In genomic region chr12:65899289-65899688, GRCh38 we compare ENCODE assay signal across 24 cellular contexts.
DNase-seq lines count a peak whose midpoint lies in the region; ATAC-seq and TF ChIP-seq lines count a peak whose summit lies in the region.
"Had no signal": no experiment of that assay in that cellular context is flagged by ENCODE, and none has a peak within 500 bp of the region (broad histone marks: within the 10 kb centered on the region; RNA-seq: fewer than 3 reads in every experiment).

No MANE protein-coding gene starts in this region.

- CTCF ChIA-PET in HEK293 (lab: Yijun Ruan, JAX): interaction anchor here (0.7 kb wide), 1 partner anchor 355 kb away, joined by 3 read pairs; no protein-coding TSS in a partner anchor

- peak overlapping the region; percentile 92 for H3K27ac Mint-ChIP-seq in progenitor cell of endocrine pancreas
- H3K27ac Mint-ChIP-seq: activated B cell treated with CpG ODN at 0.5 μM for 24 hours; activated naive CD8-positive, alpha-beta T cell; naive B cell had no signal

- peaks cover 77% of the 10 kb centered on the region for H3K4me1 Mint-ChIP-seq in progenitor cell of endocrine pancreas (ENCODE audit: low read depth)
- H3K4me1 Mint-ChIP-seq: activated B cell treated with CpG ODN at 0.5 μM for 24 hours; central memory CD8-positive, alpha-beta T cell had no signal

- no peak overlapping the region for H3K4me3 ChIP-seq in HEK293 (ENCODE audit: low read depth, low read length)
- H3K4me3 ChIP-seq in iPS-15b (ENCODE audit: low read depth, low read length): no peak overlapping the region
- H3K4me3 ChIP-seq: spleen, vagina had no signal

- no peaks in the 10 kb centered on the region for H3K27me3 Mint-ChIP-seq in progenitor cell of endocrine pancreas

- peak overlapping the region; percentile 16 for H3K9ac ChIP-seq in iPS-15b (ENCODE audit: low read depth, low read length)

- H3K4me1 ChIP-seq in HEK293 (ENCODE audit: control insufficient read depth, insufficient read depth, low read length) (peaks cover 35% of the 10 kb centered on the region), iPS-15b (ENCODE audit: control insufficient read depth, insufficient read depth, low read length) (peaks cover 62% of the 10 kb centered on the region)
- H3K4me1 ChIP-seq: spleen, vagina had no signal

- no peaks in the 10 kb centered on the region for H3K27me3 ChIP-seq in iPS-15b (ENCODE audit: control insufficient read depth, insufficient read depth, low read length)
- H3K27me3 ChIP-seq: spleen, vagina had no signal

- no peak overlapping the region for H3K4me3 Mint-ChIP-seq in progenitor cell of endocrine pancreas (ENCODE audit: low read depth)
- H3K4me3 Mint-ChIP-seq: activated B cell treated with CpG ODN at 0.5 μM for 24 hours; activated naive CD8-positive, alpha-beta T cell; central memory CD8-positive, alpha-beta T cell; naive B cell had no signal

- POLR2A ChIA-PET in HEK293 (lab: Yijun Ruan, JAX): no interaction called here

- in situ Hi-C loops in SK-MEL-5 (cut with HindIII; ENCODE audit: low pct_unique_long_range_greater_than_20kb, low sequenced_read_pairs): no loop called here

- H3K9me3 ChIP-seq in HEK293 (ENCODE audit: control insufficient read depth, insufficient read depth, low read depth, low read length): no peaks in the 10 kb centered on the region; the same call in 1 of the 2 replicates
- H3K9me3 ChIP-seq in iPS-15b (ENCODE audit: control insufficient read depth, insufficient read depth, low read length): no peaks in the 10 kb centered on the region
- H3K9me3 ChIP-seq: spleen, vagina had no signal

- H3K36me3 Mint-ChIP-seq in progenitor cell of endocrine pancreas (ENCODE audit: insufficient read depth): peaks cover 8% of the 10 kb centered on the region
- H3K36me3 Mint-ChIP-seq: activated naive CD8-positive, alpha-beta T cell; naive B cell had no signal

- TF ChIP-seq CTCF in HEK293 (tag by site-specific recombination; IDR thresholded peaks at IDR 0.05) (no peak), progenitor cell of endocrine pancreas (IDR thresholded peaks at IDR 0.05; ENCODE audit: unreplicated experiment) (no peak)

- intact Hi-C loops in posterior cingulate gyrus (cut with DNase I): no loop called here

- no peaks in the 10 kb centered on the region for H3K9me3 Mint-ChIP-seq in progenitor cell of endocrine pancreas (ENCODE audit: low read depth)
- H3K9me3 Mint-ChIP-seq: activated B cell treated with CpG ODN at 0.5 μM for 24 hours; central memory CD8-positive, alpha-beta T cell; naive B cell had no signal

- peak; percentile 48 for DNase-seq in SK-MEL-5 (ENCODE audit: low read depth, low spot score)
- no peak for DNase-seq in progenitor cell of endocrine pancreas (ENCODE audit: low spot score, unreplicated experiment)
- DNase-seq in midbrain (lab: John Stamatoyannopoulos, UW): no peak
- no peak for DNase-seq in posterior cingulate gyrus
- DNase-seq: activated B cell treated with CpG ODN at 0.5 μM for 24 hours; activated CD4-positive, alpha-beta T cell treated with anti-CD3 and anti-CD28 coated beads, Interleukin-2, amount 50 U/mL, for 4 hours; activated CD8-positive, alpha-beta memory T cell treated with anti-CD3 and anti-CD28 coated beads, Interleukin-2, amount 50 U/mL, for 48 hours; aorta; head of caudate nucleus; left cardiac atrium; MV-4-11; naive B cell; NCI-H524 treated with DMSO at 0.1 percent for 48 hours; spleen; stimulated activated CD4-positive, alpha-beta T cell treated with anti-CD3 and anti-CD28 coated beads, Interleukin-4, amount 100 ng/mL, for 24 hours; stimulated activated naive CD4-positive, alpha-beta T cell; SW 1271; T1000 had no signal

- ATAC-seq in GM18868 (IDR thresholded peaks at IDR 0.05; ENCODE audit: unreplicated experiment): no peak
- ATAC-seq: left cardiac atrium had no signal

- no peak overlapping the region for H3K27ac ChIP-seq in HEK293 (ENCODE audit: extremely low read depth, low read depth, low read length)
- H3K27ac ChIP-seq: spleen, vagina had no signal

- no peaks in the 10 kb centered on the region for H3K36me3 ChIP-seq in HEK293 (ENCODE audit: control insufficient read depth in 2 of 2, insufficient read depth in 1 of 2, low read length in 2 of 2)
- H3K36me3 ChIP-seq in iPS-15b (ENCODE audit: control insufficient read depth, insufficient read depth, low read length): no peaks in the 10 kb centered on the region
- H3K36me3 ChIP-seq: spleen, vagina had no signal

TF ChIP-seq in HEK293, 187 proteins besides CTCF, POLR2A, EP300 and RAD21 (continues in another document):
- no peak for TF ChIP-seq ZNF174 (tag by site-specific recombination; IDR thresholded peaks at IDR 0.05)
- TF ChIP-seq ZNF19 (tag by site-specific recombination; IDR thresholded peaks at IDR 0.05; ENCODE audit: low read depth): no peak
- no peak for TF ChIP-seq ZNF221 (tag by site-specific recombination; IDR thresholded peaks at IDR 0.05; ENCODE audit: borderline replicate concordance)
- TF ChIP-seq ZBTB10 (tag by site-specific recombination; IDR thresholded peaks at IDR 0.05): no peak
- no peak for TF ChIP-seq ZNF701 (tag by site-specific recombination; IDR thresholded peaks at IDR 0.05)
- TF ChIP-seq ZNF830 (tag by site-specific recombination; IDR thresholded peaks at IDR 0.05; ENCODE audit: low read depth): no peak
- no peak for TF ChIP-seq MEIS1 (CRISPR knock-in tag; IDR thresholded peaks at IDR 0.05; ENCODE audit: borderline replicate concordance)
- TF ChIP-seq ZBTB21 (tag by site-specific recombination; IDR thresholded peaks at IDR 0.05): no peak
- TF ChIP-seq FEZF1 (tag by site-specific recombination; IDR thresholded peaks at IDR 0.05): no peak
- TF ChIP-seq ZNF394 (tag by site-specific recombination; IDR thresholded peaks at IDR 0.05; ENCODE audit: borderline replicate concordance): no peak
- TF ChIP-seq ZNF398 (tag by site-specific recombination; IDR thresholded peaks at IDR 0.05): no peak
- TF ChIP-seq ZNF704 (tag by site-specific recombination; IDR thresholded peaks at IDR 0.05): no peak
- no peak for TF ChIP-seq OSR2 (tag by site-specific recombination; IDR thresholded peaks at IDR 0.05)
- no peak for TF ChIP-seq BCL11B (tag by site-specific recombination; IDR thresholded peaks at IDR 0.05; ENCODE audit: low read depth)
- TF ChIP-seq PBX3 (CRISPR knock-in tag; IDR thresholded peaks at IDR 0.05): no peak
- no peak for TF ChIP-seq ZNF791 (tag by site-specific recombination; IDR thresholded peaks at IDR 0.05)
